Comparison of ENCODE assay signal across 1 cellular context in the genomic region with DNA sequence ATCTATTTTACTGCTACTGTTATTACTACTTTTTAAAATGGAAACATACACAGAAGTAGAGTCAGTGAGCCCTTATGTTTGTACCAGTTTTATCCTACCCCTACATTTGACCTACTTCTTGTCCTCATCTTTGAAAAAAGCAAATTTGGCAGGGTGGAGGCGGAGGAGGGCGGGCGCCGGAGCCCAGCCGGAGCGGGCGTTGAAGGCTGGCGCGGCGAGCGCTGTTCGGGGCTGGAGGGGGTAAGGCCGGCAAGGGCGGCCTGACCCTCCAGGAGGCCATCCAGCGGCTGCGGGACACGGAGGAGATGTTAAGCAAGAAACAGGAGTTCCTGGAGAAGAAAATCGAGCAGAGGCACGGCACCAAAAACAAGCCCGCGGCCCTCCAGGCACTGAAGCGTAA.
TF ChIP-seq lines count a peak whose summit lies in the region.

No MANE protein-coding gene starts in this region.

TF ChIP-seq in K562, 482 proteins besides CTCF, POLR2A, EP300 and RAD21:
- TF ChIP-seq POLR2G (IDR thresholded peaks at IDR 0.05; ENCODE audit: low read depth, low read length) (0 out of 2 replicates have a peak, but pooled peaks have one; percentile 18), ZNF586 (CRISPR knock-in tag; conservative IDR thresholded peaks at IDR 0.05) (no peak)
